ENCODE assay signal across 24 cellular contexts in the genomic region with DNA sequence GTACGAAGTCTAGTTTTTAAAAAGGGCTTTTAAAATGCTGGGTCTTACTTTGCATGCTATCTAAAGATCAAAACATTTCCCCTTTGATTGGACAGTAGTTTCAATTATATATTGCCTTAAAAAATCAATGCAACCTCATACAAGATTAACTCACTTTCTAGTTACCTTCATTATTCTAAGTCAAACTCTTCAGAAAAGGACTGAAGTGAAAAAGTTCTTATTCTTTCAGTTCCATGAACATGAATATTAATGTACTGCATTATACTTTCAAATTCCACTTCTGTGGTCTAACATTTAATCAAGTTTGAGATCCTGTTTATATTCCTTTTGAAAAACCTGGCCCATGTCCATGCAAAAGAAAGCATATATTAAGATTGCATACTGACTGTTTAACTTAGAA.
"Had no signal": no experiment of that assay in that cellular context is flagged by ENCODE, and none has a peak within 500 bp of the region (broad histone marks: within the 10 kb centered on the region; RNA-seq: fewer than 3 reads in every experiment).

No MANE protein-coding gene starts in this region.

- H3K4me1 ChIP-seq: right atrium auricular region, transverse colon, vagina had no signal

- H3K4me3 Mint-ChIP-seq: dendritic cell treated with granulocyte-macrophage colony-stimulating factor and Interleukin-4, amounts not matched to agents 40 ng/mL and 50 ng/mL, for 4 days; effector memory CD8-positive, alpha-beta T cell; nephron; WTC11 had no signal

- H3K9me3 ChIP-seq: right atrium auricular region, transverse colon, vagina had no signal

- H3K4me1 Mint-ChIP-seq: nephron, WTC11 had no signal

- H3K27ac Mint-ChIP-seq: dendritic cell treated with granulocyte-macrophage colony-stimulating factor and Interleukin-4, amounts not matched to agents 40 ng/mL and 50 ng/mL, for 4 days; nephron; progenitor cell of endocrine pancreas; WTC11 had no signal

- H3K36me3 ChIP-seq: brain microvascular endothelial cell had no signal

- H3K27me3 ChIP-seq: brain microvascular endothelial cell, right atrium auricular region, transverse colon, vagina had no signal

- H3K9me3 Mint-ChIP-seq: dendritic cell treated with granulocyte-macrophage colony-stimulating factor and Interleukin-4, amounts not matched to agents 40 ng/mL and 50 ng/mL, for 4 days; effector memory CD8-positive, alpha-beta T cell; nephron; WTC11 had no signal

- H3K27me3 Mint-ChIP-seq: effector memory CD8-positive, alpha-beta T cell; progenitor cell of endocrine pancreas had no signal

- H3K4me3 ChIP-seq: right atrium auricular region, transverse colon, vagina had no signal

- DNase-seq: activated CD4-positive, alpha-beta T cell treated with anti-CD3 and anti-CD28 coated beads for 4 hours; activated effector memory CD4-positive, alpha-beta T cell treated with Interleukin-2 at 50 U/mL for 16 hours; activated naive CD4-positive, alpha-beta T cell treated with anti-CD3 and anti-CD28 coated beads, Interleukin-2, amount 50 U/mL, for 16 hours; amniotic stem cell; brain microvascular endothelial cell; cerebellar nuclear complex; effector memory CD8-positive, alpha-beta T cell; foreskin melanocyte; kidney glomerular epithelial cell; left ventricle myocardium superior; mesenchymal stem cell; occipital lobe; stimulated activated CD4-positive, alpha-beta T cell treated with anti-CD3 and anti-CD28 coated beads, Interleukin-4, amount 100 ng/mL, for 1 hour; stimulated activated naive CD4-positive, alpha-beta T cell; substantia nigra; T-helper 2 cell; transverse colon had no signal

- ATAC-seq: effector memory CD8-positive, alpha-beta T cell; left ventricle myocardium superior; WTC11 had no signal

- H3K27ac ChIP-seq: brain microvascular endothelial cell, epithelial cell of prostate, right atrium auricular region, transverse colon, vagina had no signal
